In the genomic region with DNA sequence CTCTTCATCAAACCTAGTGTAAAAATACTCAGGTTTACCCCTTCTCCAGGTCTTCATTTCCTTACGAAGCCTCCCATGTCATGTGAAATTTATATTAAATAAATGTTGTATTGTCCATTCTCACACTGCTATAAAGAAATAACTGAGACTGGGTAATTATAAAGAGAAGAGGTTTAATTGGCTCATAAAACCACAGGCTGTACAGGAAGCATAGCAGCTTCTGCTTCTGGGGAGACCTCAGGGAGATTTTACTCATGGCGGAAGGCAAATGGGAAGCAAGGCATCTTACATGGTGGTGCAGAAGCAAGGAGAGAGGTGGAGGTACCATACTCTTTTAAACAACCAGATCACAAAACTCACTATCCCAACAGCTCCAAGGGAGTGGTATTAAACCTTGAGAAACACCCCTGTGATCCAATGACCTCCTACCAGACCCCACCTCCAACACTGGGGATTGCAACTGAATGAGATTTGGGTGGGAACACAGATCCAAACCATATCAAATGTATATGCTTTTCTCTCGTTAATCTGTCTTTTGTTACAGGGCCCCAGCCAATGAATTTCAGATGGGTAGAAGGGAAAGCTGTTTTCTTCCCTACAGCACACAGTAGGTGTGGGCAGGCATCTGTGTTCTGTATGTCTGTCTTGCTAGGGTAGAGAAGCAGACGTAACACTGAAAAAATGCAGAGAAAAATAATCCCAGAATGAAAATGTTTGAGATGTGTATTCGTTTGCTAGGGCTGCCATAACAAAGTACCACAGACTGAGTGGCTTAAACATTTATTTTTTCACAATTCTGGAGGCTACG, we compare ENCODE assay signal across 1 cellular context.
TF ChIP-seq lines count a peak whose summit lies in the region.

No MANE protein-coding gene starts in this region.

TF ChIP-seq in K562, 482 proteins besides CTCF, POLR2A, EP300 and RAD21 (continued from another document and continues in another):
- TF ChIP-seq, protein P1, sequence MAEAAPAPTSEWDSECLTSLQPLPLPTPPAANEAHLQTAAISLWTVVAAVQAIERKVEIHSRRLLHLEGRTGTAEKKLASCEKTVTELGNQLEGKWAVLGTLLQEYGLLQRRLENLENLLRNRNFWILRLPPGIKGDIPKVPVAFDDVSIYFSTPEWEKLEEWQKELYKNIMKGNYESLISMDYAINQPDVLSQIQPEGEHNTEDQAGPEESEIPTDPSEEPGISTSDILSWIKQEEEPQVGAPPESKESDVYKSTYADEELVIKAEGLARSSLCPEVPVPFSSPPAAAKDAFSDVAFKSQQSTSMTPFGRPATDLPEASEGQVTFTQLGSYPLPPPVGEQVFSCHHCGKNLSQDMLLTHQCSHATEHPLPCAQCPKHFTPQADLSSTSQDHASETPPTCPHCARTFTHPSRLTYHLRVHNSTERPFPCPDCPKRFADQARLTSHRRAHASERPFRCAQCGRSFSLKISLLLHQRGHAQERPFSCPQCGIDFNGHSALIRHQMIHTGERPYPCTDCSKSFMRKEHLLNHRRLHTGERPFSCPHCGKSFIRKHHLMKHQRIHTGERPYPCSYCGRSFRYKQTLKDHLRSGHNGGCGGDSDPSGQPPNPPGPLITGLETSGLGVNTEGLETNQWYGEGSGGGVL (CRISPR knock-in tag; IDR thresholded peaks at IDR 0.05), result no peak
- TF ChIP-seq ZNF766 (CRISPR knock-in tag; conservative IDR thresholded peaks at IDR 0.05) (peak; percentile 74; the same call in 1 of the 2 replicates), ZNF696 (CRISPR knock-in tag; conservative IDR thresholded peaks at IDR 0.05) (no peak), ZNF316 (IDR thresholded peaks at IDR 0.05) (no peak), ZSCAN32 (CRISPR knock-in tag; IDR thresholded peaks at IDR 0.05) (no peak), ZNF224 (CRISPR knock-in tag; IDR thresholded peaks at IDR 0.05) (no peak), ASH1L (IDR thresholded peaks at IDR 0.05; ENCODE audit: borderline replicate concordance, low read depth, partially characterized antibody) (no peak), SMARCE1 (IDR thresholded peaks at IDR 0.05) (no peak), SUPT5H (IDR thresholded peaks at IDR 0.05) (0 out of 2 replicates have a peak, but pooled peaks have one; percentile 39), ZNF23 (CRISPR knock-in tag; IDR thresholded peaks at IDR 0.05) (no peak), ZFX (CRISPR knock-in tag; IDR thresholded peaks at IDR 0.05) (no peak), ZNF24 (IDR thresholded peaks at IDR 0.05) (no peak), CREM (IDR thresholded peaks at IDR 0.05; ENCODE audit: low read depth) (no peak), XRCC3 (IDR thresholded peaks at IDR 0.05) (no peak), SRF (CRISPR knock-in tag; IDR thresholded peaks at IDR 0.05) (0 out of 4 replicates have a peak, but pooled peaks of 1 of the 2 experiments have one; percentile 45), CBFA2T3 (IDR thresholded peaks at IDR 0.05) (no peak), ERF (CRISPR knock-in tag; IDR thresholded peaks at IDR 0.05) (no peak), ZNF830 (CRISPR knock-in tag; IDR thresholded peaks at IDR 0.05) (no peak), IFI16 (CRISPR knock-in tag; IDR thresholded peaks at IDR 0.05) (no peak), KAT8 (IDR thresholded peaks at IDR 0.05; ENCODE audit: low read depth) (no peak), POLR2G (IDR thresholded peaks at IDR 0.05; ENCODE audit: low read depth, low read length) (peak; percentile 23; the same call in 1 of the 2 replicates), NCOA2 (IDR thresholded peaks at IDR 0.05; ENCODE audit: partially characterized antibody in 2 of 2) (no peak), GTF2F1 (IDR thresholded peaks at IDR 0.05; ENCODE audit: low read depth, low read length) (no peak), IRF2 (CRISPR knock-in tag; IDR thresholded peaks at IDR 0.05) (no peak), CBX2 (IDR thresholded peaks at IDR 0.05; ENCODE audit: insufficient read depth, low read length, poor library complexity, severe bottlenecking) (no peak), HMG20B (CRISPR knock-in tag; IDR thresholded peaks at IDR 0.05) (0 out of 2 replicates have a peak, but pooled peaks have one; percentile 54), ZNF431 (CRISPR knock-in tag; IDR thresholded peaks at IDR 0.05) (no peak), ZNF436 (CRISPR knock-in tag; IDR thresholded peaks at IDR 0.05) (0 out of 2 replicates have a peak, but pooled peaks have one; percentile 57), HDAC6 (IDR thresholded peaks at IDR 0.05; ENCODE audit: low read depth, low read length) (no peak)
- TF ChIP-seq, protein P2, sequence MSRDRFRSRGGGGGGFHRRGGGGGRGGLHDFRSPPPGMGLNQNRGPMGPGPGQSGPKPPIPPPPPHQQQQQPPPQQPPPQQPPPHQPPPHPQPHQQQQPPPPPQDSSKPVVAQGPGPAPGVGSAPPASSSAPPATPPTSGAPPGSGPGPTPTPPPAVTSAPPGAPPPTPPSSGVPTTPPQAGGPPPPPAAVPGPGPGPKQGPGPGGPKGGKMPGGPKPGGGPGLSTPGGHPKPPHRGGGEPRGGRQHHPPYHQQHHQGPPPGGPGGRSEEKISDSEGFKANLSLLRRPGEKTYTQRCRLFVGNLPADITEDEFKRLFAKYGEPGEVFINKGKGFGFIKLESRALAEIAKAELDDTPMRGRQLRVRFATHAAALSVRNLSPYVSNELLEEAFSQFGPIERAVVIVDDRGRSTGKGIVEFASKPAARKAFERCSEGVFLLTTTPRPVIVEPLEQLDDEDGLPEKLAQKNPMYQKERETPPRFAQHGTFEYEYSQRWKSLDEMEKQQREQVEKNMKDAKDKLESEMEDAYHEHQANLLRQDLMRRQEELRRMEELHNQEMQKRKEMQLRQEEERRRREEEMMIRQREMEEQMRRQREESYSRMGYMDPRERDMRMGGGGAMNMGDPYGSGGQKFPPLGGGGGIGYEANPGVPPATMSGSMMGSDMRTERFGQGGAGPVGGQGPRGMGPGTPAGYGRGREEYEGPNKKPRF (IDR thresholded peaks at IDR 0.05; ENCODE audit: low read depth, low read length), result no peak
- TF ChIP-seq, protein P3, sequence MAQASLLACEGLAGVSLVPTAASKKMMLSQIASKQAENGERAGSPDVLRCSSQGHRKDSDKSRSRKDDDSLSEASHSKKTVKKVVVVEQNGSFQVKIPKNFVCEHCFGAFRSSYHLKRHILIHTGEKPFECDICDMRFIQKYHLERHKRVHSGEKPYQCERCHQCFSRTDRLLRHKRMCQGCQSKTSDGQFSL (CRISPR knock-in tag; IDR thresholded peaks at IDR 0.05), result no peak
- TF ChIP-seq, protein P3 (tag; IDR thresholded peaks at IDR 0.05), result no peak
- TF ChIP-seq, protein P4, sequence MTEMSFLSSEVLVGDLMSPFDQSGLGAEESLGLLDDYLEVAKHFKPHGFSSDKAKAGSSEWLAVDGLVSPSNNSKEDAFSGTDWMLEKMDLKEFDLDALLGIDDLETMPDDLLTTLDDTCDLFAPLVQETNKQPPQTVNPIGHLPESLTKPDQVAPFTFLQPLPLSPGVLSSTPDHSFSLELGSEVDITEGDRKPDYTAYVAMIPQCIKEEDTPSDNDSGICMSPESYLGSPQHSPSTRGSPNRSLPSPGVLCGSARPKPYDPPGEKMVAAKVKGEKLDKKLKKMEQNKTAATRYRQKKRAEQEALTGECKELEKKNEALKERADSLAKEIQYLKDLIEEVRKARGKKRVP (CRISPR knock-in tag; IDR thresholded peaks at IDR 0.05), result peak; percentile 66
- TF ChIP-seq, protein P5, sequence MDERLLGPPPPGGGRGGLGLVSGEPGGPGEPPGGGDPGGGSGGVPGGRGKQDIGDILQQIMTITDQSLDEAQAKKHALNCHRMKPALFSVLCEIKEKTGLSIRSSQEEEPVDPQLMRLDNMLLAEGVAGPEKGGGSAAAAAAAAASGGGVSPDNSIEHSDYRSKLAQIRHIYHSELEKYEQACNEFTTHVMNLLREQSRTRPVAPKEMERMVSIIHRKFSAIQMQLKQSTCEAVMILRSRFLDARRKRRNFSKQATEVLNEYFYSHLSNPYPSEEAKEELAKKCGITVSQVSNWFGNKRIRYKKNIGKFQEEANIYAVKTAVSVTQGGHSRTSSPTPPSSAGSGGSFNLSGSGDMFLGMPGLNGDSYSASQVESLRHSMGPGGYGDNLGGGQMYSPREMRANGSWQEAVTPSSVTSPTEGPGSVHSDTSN (CRISPR knock-in tag; IDR thresholded peaks at IDR 0.05; ENCODE audit: low read depth), result no peak
- TF ChIP-seq, protein P5 (tag; conservative IDR thresholded peaks at IDR 0.05; ENCODE audit: low read depth), result no peak
- TF ChIP-seq, protein P6, sequence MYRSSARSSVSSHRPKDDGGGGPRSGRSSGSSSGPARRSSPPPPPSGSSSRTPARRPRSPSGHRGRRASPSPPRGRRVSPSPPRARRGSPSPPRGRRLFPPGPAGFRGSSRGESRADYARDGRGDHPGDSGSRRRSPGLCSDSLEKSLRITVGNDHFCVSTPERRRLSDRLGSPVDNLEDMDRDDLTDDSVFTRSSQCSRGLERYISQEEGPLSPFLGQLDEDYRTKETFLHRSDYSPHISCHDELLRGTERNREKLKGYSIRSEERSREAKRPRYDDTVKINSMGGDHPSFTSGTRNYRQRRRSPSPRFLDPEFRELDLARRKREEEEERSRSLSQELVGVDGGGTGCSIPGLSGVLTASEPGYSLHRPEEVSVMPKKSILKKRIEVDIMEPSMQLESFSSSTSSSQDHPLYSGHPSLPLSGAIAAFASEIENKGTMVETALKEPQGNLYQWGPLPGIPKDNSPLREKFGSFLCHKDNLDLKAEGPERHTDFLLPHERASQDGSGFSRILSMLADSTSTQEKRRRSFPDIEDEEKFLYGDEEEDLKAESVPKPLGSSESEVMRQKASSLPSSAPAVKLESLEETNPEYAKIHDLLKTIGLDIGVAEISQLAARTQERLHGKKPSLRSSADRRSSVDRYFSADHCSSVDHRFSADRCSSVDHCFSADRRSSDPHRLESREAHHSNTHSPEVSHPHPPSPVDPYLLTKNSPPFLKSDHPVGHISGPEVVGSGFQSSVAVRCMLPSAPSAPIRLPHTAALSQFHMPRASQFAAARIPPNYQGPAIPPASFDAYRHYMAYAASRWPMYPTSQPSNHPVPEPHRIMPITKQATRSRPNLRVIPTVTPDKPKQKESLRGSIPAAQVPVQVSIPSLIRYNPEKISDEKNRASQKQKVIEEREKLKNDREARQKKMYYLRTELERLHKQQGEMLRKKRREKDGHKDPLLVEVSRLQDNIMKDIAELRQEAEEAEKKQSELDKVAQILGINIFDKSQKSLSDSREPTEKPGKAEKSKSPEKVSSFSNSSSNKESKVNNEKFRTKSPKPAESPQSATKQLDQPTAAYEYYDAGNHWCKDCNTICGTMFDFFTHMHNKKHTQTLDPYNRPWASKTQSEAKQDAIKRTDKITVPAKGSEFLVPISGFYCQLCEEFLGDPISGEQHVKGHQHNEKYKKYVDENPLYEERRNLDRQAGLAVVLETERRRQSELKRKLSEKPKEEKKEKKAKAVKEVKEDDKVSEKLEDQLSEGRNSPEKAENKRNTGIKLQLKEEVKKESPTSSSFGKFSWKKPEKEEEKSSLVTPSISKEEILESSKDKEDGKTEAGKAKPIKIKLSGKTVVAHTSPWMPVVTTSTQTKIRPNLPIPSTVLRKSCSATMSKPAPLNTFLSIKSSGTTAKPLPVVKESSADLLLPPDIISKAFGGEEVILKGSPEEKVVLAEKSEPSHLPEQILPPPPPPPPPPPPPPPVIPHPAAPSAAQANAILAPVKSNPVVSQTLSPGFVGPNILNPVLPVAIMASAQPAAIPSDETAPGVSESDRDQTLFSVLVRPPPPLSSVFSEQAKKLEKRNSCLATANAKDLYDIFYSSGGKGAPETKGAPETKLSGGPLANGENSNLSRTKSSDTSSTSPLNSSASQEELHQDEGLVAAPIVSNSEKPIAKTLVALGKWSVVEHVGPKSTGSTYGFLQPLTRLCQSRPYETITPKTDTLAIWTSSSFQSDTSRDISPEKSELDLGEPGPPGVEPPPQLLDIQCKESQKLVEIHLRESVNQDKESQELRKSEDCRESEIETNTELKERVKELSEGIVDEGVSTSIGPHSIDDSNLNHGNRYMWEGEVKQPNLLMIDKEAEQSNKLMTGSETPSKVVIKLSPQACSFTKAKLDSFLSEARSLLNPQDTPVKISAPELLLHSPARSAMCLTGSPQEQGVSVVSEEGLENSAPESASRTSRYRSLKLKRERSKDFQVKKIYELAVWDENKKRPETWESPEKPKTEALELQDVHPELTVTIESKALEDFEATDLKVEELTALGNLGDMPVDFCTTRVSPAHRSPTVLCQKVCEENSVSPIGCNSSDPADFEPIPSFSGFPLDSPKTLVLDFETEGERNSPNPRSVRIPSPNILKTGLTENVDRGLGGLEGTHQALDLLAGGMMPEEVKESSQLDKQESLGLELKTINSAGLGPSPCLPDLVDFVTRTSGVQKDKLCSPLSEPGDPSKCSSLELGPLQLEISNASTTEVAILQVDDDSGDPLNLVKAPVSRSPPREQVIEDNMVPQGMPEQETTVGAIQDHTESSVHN (IDR thresholded peaks at IDR 0.05; ENCODE audit: borderline replicate concordance in 1 of 2, low read depth in 1 of 2), result no peak
- TF ChIP-seq, protein P7, sequence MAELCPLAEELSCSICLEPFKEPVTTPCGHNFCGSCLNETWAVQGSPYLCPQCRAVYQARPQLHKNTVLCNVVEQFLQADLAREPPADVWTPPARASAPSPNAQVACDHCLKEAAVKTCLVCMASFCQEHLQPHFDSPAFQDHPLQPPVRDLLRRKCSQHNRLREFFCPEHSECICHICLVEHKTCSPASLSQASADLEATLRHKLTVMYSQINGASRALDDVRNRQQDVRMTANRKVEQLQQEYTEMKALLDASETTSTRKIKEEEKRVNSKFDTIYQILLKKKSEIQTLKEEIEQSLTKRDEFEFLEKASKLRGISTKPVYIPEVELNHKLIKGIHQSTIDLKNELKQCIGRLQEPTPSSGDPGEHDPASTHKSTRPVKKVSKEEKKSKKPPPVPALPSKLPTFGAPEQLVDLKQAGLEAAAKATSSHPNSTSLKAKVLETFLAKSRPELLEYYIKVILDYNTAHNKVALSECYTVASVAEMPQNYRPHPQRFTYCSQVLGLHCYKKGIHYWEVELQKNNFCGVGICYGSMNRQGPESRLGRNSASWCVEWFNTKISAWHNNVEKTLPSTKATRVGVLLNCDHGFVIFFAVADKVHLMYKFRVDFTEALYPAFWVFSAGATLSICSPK (IDR thresholded peaks at IDR 0.05; ENCODE audit: borderline replicate concordance), result no peak
